ENCODE assay signal across 11 cellular contexts in genomic region chr2:213316001-213316735, GRCh38. TPM values are rescaled to one million over a fixed set of nuclear protein-coding genes. Genes with fewer than 3 reads are reported as not detected.
DNase-seq lines count a peak whose midpoint lies in the region.
"Had no signal": no experiment of that assay in that cellular context is flagged by ENCODE, and none has a peak within 500 bp of the region (broad histone marks: within the 10 kb centered on the region; RNA-seq: fewer than 3 reads in every experiment).

No MANE protein-coding gene starts in this region.

- H3K4me3 ChIP-seq in GM23248, result no peak overlapping the region
- no peak overlapping the region for H3K4me3 ChIP-seq in skeletal muscle cell (ENCODE audit: low read depth, low read length)
- H3K4me3 ChIP-seq: hepatocyte, K562, vagina had no signal

- peaks cover 18% of the 10 kb centered on the region; the same call in 1 of the 2 replicates for H3F3A ChIP-seq in GM23248 (ENCODE audit: insufficient read depth)

- H3K79me2 ChIP-seq in GM23248 (ENCODE audit: insufficient read depth), result no peaks in the 10 kb centered on the region
- H3K79me2 ChIP-seq: hepatocyte had no signal

- no peaks in the 10 kb centered on the region for H3K27me3 ChIP-seq in GM23248 (replicated peaks; ENCODE audit: insufficient read depth)
- H3K27me3 ChIP-seq: hepatocyte, vagina had no signal

- H3K27ac ChIP-seq in GM23248, result no peak overlapping the region
- H3K27ac ChIP-seq: hepatocyte, vagina had no signal

- no peak overlapping the region for H3K9ac ChIP-seq in GM23248

- no peaks in the 10 kb centered on the region for H4K20me1 ChIP-seq in GM23248 (ENCODE audit: insufficient read depth)

- H3K4me2 ChIP-seq in GM23248 (ENCODE audit: unreplicated experiment), result peak overlapping the region; percentile 19
- H3K4me2 ChIP-seq: hepatocyte had no signal

- DNase-seq in GM23248 (peak; percentile 55), NCI-H2196 treated with DMSO at 0.1 percent for 48 hours (lab: John Stamatoyannopoulos, UW; ENCODE audit: unreplicated experiment) (peak; percentile 38), cerebellar cortex (ENCODE audit: low spot score) (peak; percentile 28), skeletal muscle cell (ENCODE audit: low read depth) (peak; percentile 20), activated gamma-delta T cell (lab: John Stamatoyannopoulos, UW) (no peak), NCI-H82 (lab: John Stamatoyannopoulos, UW) (no peak), NOMO-1 treated with dmso at 0.1 percent for 144 hours (lab: John Stamatoyannopoulos, UW; ENCODE audit: unreplicated experiment) (no peak)
- DNase-seq: activated CD4-positive, alpha-beta T cell treated with anti-CD3 and anti-CD28 coated beads, Interleukin-2, amount 50 U/mL, for 1 hour had no signal

- in situ Hi-C loops in GM23248 (cut with MboI), result no loop called here

- no peaks in the 10 kb centered on the region for H3K9me3 ChIP-seq in GM23248 (ENCODE audit: low read depth)
- H3K9me3 ChIP-seq: vagina had no signal

- H3K4me1 ChIP-seq in GM23248 (ENCODE audit: insufficient read depth), result peaks cover 23% of the 10 kb centered on the region
- H3K4me1 ChIP-seq: vagina had no signal

- H3K36me3 ChIP-seq in GM23248 (ENCODE audit: low read depth), result peaks cover 3% of the 10 kb centered on the region

- no peak overlapping the region for H2AFZ ChIP-seq in GM23248
- H2AFZ ChIP-seq: hepatocyte had no signal

- H3K9me2 ChIP-seq in GM23248 (ENCODE audit: insufficient read depth), result no peaks in the 10 kb centered on the region

- 71 to 80% methylated on average over 3 of the region's 3 CpGs for WGBS in GM23248 (ENCODE audit: low coverage in 1 of 2, low lambda C conversion rate in 2 of 2, missing lambda C conversion rate in 2 of 2), 2 experiments

RNA-seq across cellular contexts. Expression of gene SPAG16, which starts 31.9 kb away (rescaled TPM):
- total RNA-seq in GM23248 (2014; rRNA removed; shearing (Covaris generic)), result 25.4 and 28.9 TPM in 2 replicates
- polyA plus RNA-seq in GM23248 (2016; fragmentation: Nextera tagmentation; extraction: Ambion mirVana), result 27.7 and 30.7 TPM in 2 replicates

Comparison
In these comparisons a context has a peak if more than half of its experiments do, and no peak if none do; other contexts are left out.
1. DNase-seq: peak in GM23248 (single experiment), NCI-H2196 treated with DMSO at 0.1 percent for 48 hours (single experiment), cerebellar cortex (single experiment) and skeletal muscle cell (single experiment); none in activated gamma-delta T cell (single experiment), NCI-H82 (single experiment) and NOMO-1 treated with dmso at 0.1 percent for 144 hours (single experiment).